In the genomic region with DNA sequence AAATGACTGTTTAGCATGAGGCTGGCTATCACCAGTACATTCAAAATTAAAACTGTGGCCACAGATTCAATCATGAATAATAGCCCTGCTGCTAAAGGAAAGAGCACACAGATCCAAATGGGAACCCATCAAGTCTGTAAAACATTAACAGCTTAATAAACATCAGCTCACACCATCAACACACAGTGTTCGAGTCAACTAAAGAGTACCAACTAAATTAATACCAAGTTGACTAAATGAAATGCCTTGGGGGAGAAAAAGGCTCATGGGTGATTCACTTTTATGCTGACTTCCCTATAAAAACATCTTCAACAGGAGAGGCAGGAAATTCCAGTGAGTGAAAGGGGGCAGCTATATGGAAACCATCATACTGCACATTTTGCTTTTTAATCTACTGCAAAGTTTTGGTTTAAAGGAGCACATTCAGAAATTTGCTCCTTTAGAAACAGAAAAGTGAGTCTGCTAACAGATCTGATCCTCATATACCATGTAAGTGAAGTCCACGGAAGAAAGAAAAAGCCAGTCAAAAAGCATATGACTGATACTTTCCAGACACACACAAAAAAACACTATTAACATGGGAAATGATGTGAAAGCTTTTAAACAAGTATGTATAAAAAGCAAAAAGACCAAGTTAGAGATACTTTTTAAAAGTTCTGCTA, we compare ENCODE assay signal across 16 cellular contexts. TPM values are rescaled to one million over a fixed set of nuclear protein-coding genes. Genes with fewer than 3 reads are reported as not detected.
DNase-seq lines count a peak whose midpoint lies in the region; ATAC-seq and TF ChIP-seq lines count a peak whose summit lies in the region.
"Had no signal": no experiment of that assay in that cellular context is flagged by ENCODE, and none has a peak within 500 bp of the region (broad histone marks: within the 10 kb centered on the region; RNA-seq: fewer than 3 reads in every experiment).

No MANE protein-coding gene starts in this region.

- intact Hi-C loops in MCF 10A (cut with micrococcal nuclease): no loop called here
- intact Hi-C loops in breast epithelium (cut with DNase I; ENCODE audit: low total_unique reads): no loop called here
- intact Hi-C loops in left ventricle myocardium superior (cut with micrococcal nuclease): no loop called here
- intact Hi-C loops in activated CD4-positive, alpha-beta memory T cell treated with anti-CD3 and anti-CD28 coated beads for 36 hours (cut with micrococcal nuclease): no loop called here

- in situ Hi-C loops in astrocyte of the spinal cord (cut with HindIII; ENCODE audit: low sequenced_read_pairs): no loop called here

- peak overlapping the region; percentile 34 for H3K4me3 Mint-ChIP-seq in MCF 10A (ENCODE audit: unreplicated experiment)
- no peak overlapping the region for H3K4me3 Mint-ChIP-seq in activated CD4-positive, alpha-beta memory T cell treated with anti-CD3 and anti-CD28 coated beads for 36 hours
- H3K4me3 Mint-ChIP-seq: naive B cell; stimulated activated naive B cell treated with anti-CD40 and anti-IgM and Interleukin-4, amounts not matched to agents 10 μg/mL and 1 μg/mL and 100 μg/mL, for 72 hours had no signal

- CTCF ChIA-PET in MCF 10A (lab: Yijun Ruan, JAX): interaction anchor here (0.6 to 1.2 kb wide), 4 partner anchors 8 to 695 kb away, joined by 3 to 4 read pairs (median 4); no protein-coding TSS in a partner anchor
- CTCF ChIA-PET in activated CD4-positive, alpha-beta memory T cell treated with anti-CD3 and anti-CD28 coated beads for 36 hours (lab: Charles Lee): no interaction called here

- peaks cover 0 to 6% of the 10 kb centered on the region in 2 donors for H3K4me1 ChIP-seq in breast epithelium
- no peaks in the 10 kb centered on the region for H3K4me1 ChIP-seq in urinary bladder (ENCODE audit: insufficient read depth)

- no peaks in the 10 kb centered on the region for H3K27me3 Mint-ChIP-seq in MCF 10A (ENCODE audit: insufficient read depth, unreplicated experiment)
- no peaks in the 10 kb centered on the region for H3K27me3 Mint-ChIP-seq in activated CD4-positive, alpha-beta memory T cell treated with anti-CD3 and anti-CD28 coated beads for 36 hours
- H3K27me3 Mint-ChIP-seq: stimulated activated naive B cell treated with anti-CD40 and anti-IgM and Interleukin-4, amounts not matched to agents 10 μg/mL and 1 μg/mL and 100 μg/mL, for 72 hours had no signal

- H3K36me3 ChIP-seq in breast epithelium: no peaks in the 10 kb centered on the region
- no peaks in the 10 kb centered on the region for H3K36me3 ChIP-seq in urinary bladder (ENCODE audit: insufficient read depth)
- H3K36me3 ChIP-seq: colonic mucosa, Peyer's patch had no signal

- H3K9me3 Mint-ChIP-seq in MCF 10A (ENCODE audit: unreplicated experiment): no peaks in the 10 kb centered on the region
- no peaks in the 10 kb centered on the region for H3K9me3 Mint-ChIP-seq in activated CD4-positive, alpha-beta memory T cell treated with anti-CD3 and anti-CD28 coated beads for 36 hours

- no peaks in the 10 kb centered on the region for H3K9me3 ChIP-seq in breast epithelium
- H3K9me3 ChIP-seq: colonic mucosa, Peyer's patch had no signal

- no peak overlapping the region for H3K4me3 ChIP-seq in breast epithelium
- H3K4me3 ChIP-seq in astrocyte of the spinal cord (ENCODE audit: low read depth, low read length): no peak overlapping the region
- H3K4me3 ChIP-seq in urinary bladder (ENCODE audit: low read depth, low read length): no peak overlapping the region
- H3K4me3 ChIP-seq: colonic mucosa, Peyer's patch had no signal

- ATAC-seq in left ventricle myocardium superior (no peak), GM18517 (IDR thresholded peaks at IDR 0.05; ENCODE audit: unreplicated experiment) (no peak)
- ATAC-seq: stimulated activated naive B cell treated with anti-CD40 and anti-IgM and Interleukin-4, amounts not matched to agents 10 μg/mL and 1 μg/mL and 100 μg/mL, for 72 hours had no signal

- H3K27ac ChIP-seq in breast epithelium: peak overlapping the region in 1 of 2 donors; percentile 8
- peak overlapping the region; percentile 2 for H3K27ac ChIP-seq in urinary bladder (ENCODE audit: low read depth)
- H3K27ac ChIP-seq: colonic mucosa, Peyer's patch had no signal

- POLR2A ChIA-PET in MCF 10A (lab: Yijun Ruan, JAX): interaction anchor here (0.7 to 4.1 kb wide), 10 partner anchors 8 to 190 kb away, joined by 3 to 36 read pairs (median 6); a partner anchor contains a TSS
- POLR2A ChIA-PET in activated CD4-positive, alpha-beta memory T cell treated with anti-CD3 and anti-CD28 coated beads for 36 hours (lab: Charles Lee): no interaction called here

- TF ChIP-seq CTCF in MCF 10A (IDR thresholded peaks at IDR 0.05; ENCODE audit: unreplicated experiment) (no peak), breast epithelium (IDR thresholded peaks at IDR 0.05) (no peak), astrocyte of the spinal cord (IDR thresholded peaks at IDR 0.05; ENCODE audit: low read depth, low read length) (no peak)

- DNase-seq in MCF 10A (ENCODE audit: unreplicated experiment) (peak; percentile 56), breast epithelium (ENCODE audit: low spot score in 2 of 2) (no peak), astrocyte of the spinal cord (ENCODE audit: low read depth, low spot score) (peak; percentile 65), kidney glomerular epithelial cell (lab: John Stamatoyannopoulos, UW) (peak; percentile 91), left ventricle myocardium superior (no peak)
- no peak for DNase-seq in activated CD4-positive, alpha-beta memory T cell treated with anti-CD3 and anti-CD28 coated beads for 36 hours
- DNase-seq: activated CD4-positive, CD25-positive, alpha-beta regulatory T cell; activated effector memory CD4-positive, alpha-beta T cell treated with Interleukin-2 at 50 U/mL for 16 hours; colonic mucosa; hypothalamus; naive B cell; NCI-H2171; Peyer's patch; stimulated activated naive B cell treated with anti-CD40 and anti-IgM and Interleukin-4, amounts not matched to agents 10 μg/mL and 1 μg/mL and 100 μg/mL, for 72 hours had no signal

- H3K4me1 Mint-ChIP-seq in MCF 10A (ENCODE audit: insufficient read depth, unreplicated experiment): peaks cover 42% of the 10 kb centered on the region
- no peaks in the 10 kb centered on the region for H3K4me1 Mint-ChIP-seq in activated CD4-positive, alpha-beta memory T cell treated with anti-CD3 and anti-CD28 coated beads for 36 hours (ENCODE audit: low read depth)
- H3K4me1 Mint-ChIP-seq: naive B cell; stimulated activated naive B cell treated with anti-CD40 and anti-IgM and Interleukin-4, amounts not matched to agents 10 μg/mL and 1 μg/mL and 100 μg/mL, for 72 hours had no signal

- BruUV-seq in MCF 10A (replicated peaks; lab: Mats Ljungman, UMichigan): no TSS peak

- no peak for TF ChIP-seq POLR2A in breast epithelium (IDR thresholded peaks at IDR 0.05)

- H3K27ac Mint-ChIP-seq in MCF 10A (ENCODE audit: low read depth, unreplicated experiment): peak overlapping the region; percentile 75
- no peak overlapping the region for H3K27ac Mint-ChIP-seq in activated CD4-positive, alpha-beta memory T cell treated with anti-CD3 and anti-CD28 coated beads for 36 hours
- H3K27ac Mint-ChIP-seq: naive B cell; stimulated activated naive B cell treated with anti-CD40 and anti-IgM and Interleukin-4, amounts not matched to agents 10 μg/mL and 1 μg/mL and 100 μg/mL, for 72 hours had no signal

- no peaks in the 10 kb centered on the region for H3K27me3 ChIP-seq in breast epithelium
- H3K27me3 ChIP-seq: colonic mucosa, Peyer's patch had no signal

- no peaks in the 10 kb centered on the region for H3K36me3 Mint-ChIP-seq in MCF 10A (ENCODE audit: insufficient read depth, unreplicated experiment)
- no peaks in the 10 kb centered on the region for H3K36me3 Mint-ChIP-seq in activated CD4-positive, alpha-beta memory T cell treated with anti-CD3 and anti-CD28 coated beads for 36 hours
- H3K36me3 Mint-ChIP-seq: stimulated activated naive B cell treated with anti-CD40 and anti-IgM and Interleukin-4, amounts not matched to agents 10 μg/mL and 1 μg/mL and 100 μg/mL, for 72 hours had no signal

- 50% methylated on average over 2 of the region's 2 CpGs for WGBS in urinary bladder

RNA-seq across cellular contexts. Expression of a gene that starts 16.3 kb away (rescaled TPM):
- 14.2 and 14.8 TPM in 2 replicates for total RNA-seq in MCF 10A (2022)
- total RNA-seq in breast epithelium: 10 to 100 TPM; 28.5 to 93.7 (median 34.2) TPM
- 98.1 TPM for total RNA-seq in urinary bladder
- 9.9 TPM for polyA plus RNA-seq in urinary bladder
- 43.5 TPM for total RNA-seq in left ventricle myocardium superior
- total RNA-seq in activated CD4-positive, alpha-beta memory T cell treated with anti-CD3 and anti-CD28 coated beads for 36 hours: under 1 TPM; 0.22 to 0.67 TPM

RNA-seq across cellular contexts. Expression of a gene that starts 50.3 kb away (rescaled TPM):
- total RNA-seq in MCF 10A (2022) (47.7 and 50.3 TPM in 2 replicates), breast epithelium (10 to 100 TPM; 26.6 to 43.8 (median 38.0) TPM), urinary bladder (93.1 TPM), left ventricle myocardium superior (18.3 TPM)
- 6.8 TPM for polyA plus RNA-seq in urinary bladder
- total RNA-seq in activated CD4-positive, alpha-beta memory T cell treated with anti-CD3 and anti-CD28 coated beads for 36 hours: 10 to 100 TPM; 27.6 to 28.7 TPM

Comparison
In these comparisons a context has a peak if more than half of its experiments do, and no peak if none do; other contexts are left out.
1. DNase-seq: peak in MCF 10A (single experiment), astrocyte of the spinal cord (single experiment) and kidney glomerular epithelial cell (single experiment); none in breast epithelium (0 of 2), left ventricle myocardium superior (single experiment) and activated CD4-positive, alpha-beta memory T cell treated with anti-CD3 and anti-CD28 coated beads for 36 hours (single experiment).